Comparison of ENCODE assay signal across 1 cellular context in genomic region chr22:38935023-38935422, GRCh38.
TF ChIP-seq lines count a peak whose summit lies in the region.

No MANE protein-coding gene starts in this region.

TF ChIP-seq in A549, 52 proteins besides CTCF, POLR2A, EP300 and RAD21 (continued from another document):
- no peak for TF ChIP-seq ELK1 (IDR thresholded peaks at IDR 0.05; ENCODE audit: low read depth, low read length)
- no peak for TF ChIP-seq SMC3 (IDR thresholded peaks at IDR 0.05)
- no peak for TF ChIP-seq RCOR1 (IDR thresholded peaks at IDR 0.05; ENCODE audit: low read depth, low read length)
- no peak for TF ChIP-seq JUNB (IDR thresholded peaks at IDR 0.05)
- no peak for TF ChIP-seq NR3C1 (IDR thresholded peaks at IDR 0.05)
TF ChIP-seq in A549: peak in this region for 0.
